ENCODE assay signal across 1 cellular context in genomic region chr5:70870628-70871027, GRCh38. TPM values are rescaled to one million over a fixed set of nuclear protein-coding genes. Genes with fewer than 3 reads are reported as not detected.
"Had no signal": no experiment of that assay in that cellular context is flagged by ENCODE, and none has a peak within 500 bp of the region (broad histone marks: within the 10 kb centered on the region; RNA-seq: fewer than 3 reads in every experiment).

No MANE protein-coding gene starts in this region.

RNA-seq across cellular contexts. Expression of gene SERF1A, which starts 29.8 kb away (rescaled TPM):
- total RNA-seq: ascending aorta had no signal
